1 cellular context compared by ENCODE assay signal in the genomic region with DNA sequence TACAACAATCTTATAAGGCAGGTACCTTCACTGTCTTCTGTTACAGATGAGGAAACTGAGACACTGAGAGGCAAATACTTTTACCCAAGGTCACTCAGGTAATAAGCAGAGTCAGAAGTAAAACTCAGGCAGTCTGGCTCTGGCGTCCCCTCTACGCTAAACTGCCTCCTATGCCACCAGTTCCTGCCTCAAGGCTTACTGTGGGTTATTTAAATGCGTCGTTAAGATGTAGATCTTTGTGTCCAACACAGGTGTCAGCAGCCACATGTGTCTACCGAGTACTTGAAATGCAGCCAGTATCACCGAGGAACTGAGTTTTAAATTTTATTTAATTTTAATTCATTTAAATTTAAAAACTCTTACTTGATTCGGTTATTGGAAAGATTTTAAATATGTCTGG.
TF ChIP-seq lines count a peak whose summit lies in the region.

No MANE protein-coding gene starts in this region.

TF ChIP-seq in K562, 482 proteins besides CTCF, POLR2A, EP300 and RAD21:
- TF ChIP-seq TCF7L2 (IDR thresholded peaks at IDR 0.05; ENCODE audit: low read depth, low read length) (no peak), MYBL2 (IDR thresholded peaks at IDR 0.05; ENCODE audit: low read depth) (no peak), MYBL2 (CRISPR knock-in tag; IDR thresholded peaks at IDR 0.05; ENCODE audit: borderline replicate concordance) (no peak), PURB (CRISPR knock-in tag; IDR thresholded peaks at IDR 0.05; ENCODE audit: low read depth) (no peak), ZNF444 (CRISPR knock-in tag; IDR thresholded peaks at IDR 0.05) (no peak), POLR2AphosphoS2 (IDR thresholded peaks at IDR 0.05; ENCODE audit: low read length) (no peak), KLF10 (CRISPR knock-in tag; IDR thresholded peaks at IDR 0.05) (no peak), STAT5A (IDR thresholded peaks at IDR 0.05; ENCODE audit: borderline replicate concordance, low read length) (no peak), KDM5B (IDR thresholded peaks at IDR 0.05; ENCODE audit: insufficient replicate concordance, low read depth, low read length) (no peak), ATF1 (CRISPR knock-in tag; IDR thresholded peaks at IDR 0.05) (no peak), ATF1 (tag; IDR thresholded peaks at IDR 0.05) (no peak)
- TF ChIP-seq, protein P1, sequence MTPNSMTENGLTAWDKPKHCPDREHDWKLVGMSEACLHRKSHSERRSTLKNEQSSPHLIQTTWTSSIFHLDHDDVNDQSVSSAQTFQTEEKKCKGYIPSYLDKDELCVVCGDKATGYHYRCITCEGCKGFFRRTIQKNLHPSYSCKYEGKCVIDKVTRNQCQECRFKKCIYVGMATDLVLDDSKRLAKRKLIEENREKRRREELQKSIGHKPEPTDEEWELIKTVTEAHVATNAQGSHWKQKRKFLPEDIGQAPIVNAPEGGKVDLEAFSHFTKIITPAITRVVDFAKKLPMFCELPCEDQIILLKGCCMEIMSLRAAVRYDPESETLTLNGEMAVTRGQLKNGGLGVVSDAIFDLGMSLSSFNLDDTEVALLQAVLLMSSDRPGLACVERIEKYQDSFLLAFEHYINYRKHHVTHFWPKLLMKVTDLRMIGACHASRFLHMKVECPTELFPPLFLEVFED (CRISPR knock-in tag; conservative IDR thresholded peaks at IDR 0.05): no peak
- TF ChIP-seq, protein P2, sequence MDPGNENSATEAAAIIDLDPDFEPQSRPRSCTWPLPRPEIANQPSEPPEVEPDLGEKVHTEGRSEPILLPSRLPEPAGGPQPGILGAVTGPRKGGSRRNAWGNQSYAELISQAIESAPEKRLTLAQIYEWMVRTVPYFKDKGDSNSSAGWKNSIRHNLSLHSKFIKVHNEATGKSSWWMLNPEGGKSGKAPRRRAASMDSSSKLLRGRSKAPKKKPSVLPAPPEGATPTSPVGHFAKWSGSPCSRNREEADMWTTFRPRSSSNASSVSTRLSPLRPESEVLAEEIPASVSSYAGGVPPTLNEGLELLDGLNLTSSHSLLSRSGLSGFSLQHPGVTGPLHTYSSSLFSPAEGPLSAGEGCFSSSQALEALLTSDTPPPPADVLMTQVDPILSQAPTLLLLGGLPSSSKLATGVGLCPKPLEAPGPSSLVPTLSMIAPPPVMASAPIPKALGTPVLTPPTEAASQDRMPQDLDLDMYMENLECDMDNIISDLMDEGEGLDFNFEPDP (CRISPR knock-in tag; IDR thresholded peaks at IDR 0.05): no peak
- TF ChIP-seq, protein P3, sequence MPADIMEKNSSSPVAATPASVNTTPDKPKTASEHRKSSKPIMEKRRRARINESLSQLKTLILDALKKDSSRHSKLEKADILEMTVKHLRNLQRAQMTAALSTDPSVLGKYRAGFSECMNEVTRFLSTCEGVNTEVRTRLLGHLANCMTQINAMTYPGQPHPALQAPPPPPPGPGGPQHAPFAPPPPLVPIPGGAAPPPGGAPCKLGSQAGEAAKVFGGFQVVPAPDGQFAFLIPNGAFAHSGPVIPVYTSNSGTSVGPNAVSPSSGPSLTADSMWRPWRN (IDR thresholded peaks at IDR 0.05; ENCODE audit: low read depth): no peak
TF ChIP-seq in K562: peak in this region for 0.
